In the genomic region with DNA sequence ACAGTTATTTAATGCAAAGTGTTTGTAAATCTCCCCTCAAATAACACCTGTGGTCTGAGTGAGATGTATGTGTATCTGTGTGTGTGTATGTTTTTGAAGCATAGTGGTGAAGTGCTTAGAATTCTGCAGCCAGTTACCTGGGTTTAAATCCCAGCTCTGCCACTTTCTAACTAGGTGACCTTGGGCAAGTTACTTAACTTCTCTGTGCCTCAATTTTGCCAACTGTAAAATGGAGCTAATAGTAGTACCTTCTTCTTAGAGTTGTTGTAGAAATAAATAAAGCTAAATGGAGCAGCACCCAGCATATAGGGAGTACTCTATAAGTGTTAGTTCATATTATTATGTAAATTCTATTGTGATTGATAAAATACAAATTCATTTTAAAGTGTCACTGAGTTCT, we compare ENCODE assay signal across 35 cellular contexts. TPM values are rescaled to one million over a fixed set of nuclear protein-coding genes. Genes with fewer than 3 reads are reported as not detected.
"Had no signal": no experiment of that assay in that cellular context is flagged by ENCODE, and none has a peak within 500 bp of the region (broad histone marks: within the 10 kb centered on the region; RNA-seq: fewer than 3 reads in every experiment).

No MANE protein-coding gene starts in this region.

- H3K27ac ChIP-seq: KMS-11 had no signal

- H3K4me2 ChIP-seq: KMS-11 had no signal

- H3K36me3 ChIP-seq: MG63 had no signal

- H3K27me3 ChIP-seq: MG63 had no signal

- H3K9ac ChIP-seq: KMS-11 had no signal

- H3K9me3 ChIP-seq: MG63 had no signal

- DNase-seq: Karpas-422, Kasumi-1, MG63, MV-4-11, NCI-H1048, NCI-H1092, NCI-H1092 treated with DMSO at 0.1 percent for 48 hours, NCI-H1105, NCI-H1105 treated with DMSO at 0.1 percent for 48 hours, NCI-H1417, NCI-H1417 treated with DMSO at 0.1 percent for 48 hours, NCI-H1436, NCI-H1436 treated with DMSO at 0.1 percent for 48 hours, NCI-H146, NCI-H1694, NCI-H1694 treated with DMSO at 0.1 percent for 48 hours, NCI-H187, NCI-H187 treated with DMSO at 0.1 percent for 48 hours, NCI-H1930, NCI-H2029, NCI-H2029 treated with DMSO at 0.1 percent for 48 hours, NCI-H2081, NCI-H2081 treated with DMSO at 0.1 percent for 48 hours, NCI-H2107, NCI-H2171, NCI-H2171 treated with DMSO at 0.1 percent for 48 hours, NCI-H2227 treated with DMSO at 0.1 percent for 48 hours, NCI-H226, NCI-H345, NCI-H446, NCI-H446 treated with DMSO at 0.1 percent for 48 hours, NCI-H510A, NCI-H510A treated with DMSO at 0.1 percent for 48 hours had no signal

- H3K4me3 ChIP-seq: MG63 had no signal

RNA-seq across cellular contexts. Expression of a gene that starts 48.9 kb away (rescaled TPM):
- total RNA-seq: LHCN-M2 had no signal
